ENCODE assay signal across 14 cellular contexts in genomic region chr22:32531228-32531627, GRCh38. TPM values are rescaled to one million over a fixed set of nuclear protein-coding genes. Genes with fewer than 3 reads are reported as not detected.
DNase-seq lines count a peak whose midpoint lies in the region; ATAC-seq, FAIRE-seq and TF ChIP-seq lines count a peak whose summit lies in the region.
"Had no signal": no experiment of that assay in that cellular context is flagged by ENCODE, and none has a peak within 500 bp of the region (broad histone marks: within the 10 kb centered on the region; RNA-seq: fewer than 3 reads in every experiment).

No MANE protein-coding gene starts in this region.

- H3K36me3 Mint-ChIP-seq in astrocyte (ENCODE audit: low read depth, unreplicated experiment) = no peaks in the 10 kb centered on the region
- no peaks in the 10 kb centered on the region for H3K36me3 Mint-ChIP-seq in osteocyte (ENCODE audit: unreplicated experiment)
- H3K36me3 Mint-ChIP-seq: CD4-positive, alpha-beta memory T cell had no signal

- no peaks in the 10 kb centered on the region for H4K20me1 ChIP-seq in astrocyte (ENCODE audit: insufficient read depth, low read length)

- intact Hi-C loops in right cardiac atrium (cut with DNase I) (loop anchor here (2.0 to 10.0 kb wide), 5 partner anchors 86 to 471 kb away; no protein-coding TSS in a partner anchor), upper lobe of right lung (cut with DNase I) (no loop called here), mucosa of descending colon (cut with DNase I, micrococcal nuclease) (loop anchor here in 1 of 2 donors (10.0 kb wide), 1 partner anchor 264 kb away; no protein-coding TSS in a partner anchor)

- FAIRE-seq in astrocyte (lab: Jason Lieb, UNC) = no peak

- WGBS in right cardiac atrium = 45% methylated on average over 7 of the region's 7 CpGs

- DNase-seq in astrocyte (ENCODE audit: low read depth) = peak; percentile 29
- peak in 1 of 3 donors; percentile 47 for DNase-seq in right cardiac atrium
- no peak for DNase-seq in osteocyte (ENCODE audit: extremely low spot score, unreplicated experiment)
- DNase-seq in upper lobe of right lung = no peak
- DNase-seq in mucosa of descending colon = no peak
- no peak for DNase-seq in NCI-H2081 (lab: John Stamatoyannopoulos, UW)
- DNase-seq: activated CD4-positive, alpha-beta T cell treated with anti-CD3 and anti-CD28 coated beads, Interleukin-2, amount 10 ng/mL, durations not matched to agents 7 days and 5 days; CD4-positive, alpha-beta memory T cell; NCI-H2081 treated with DMSO at 0.1 percent for 48 hours; stimulated activated CD4-positive, alpha-beta T cell treated with anti-CD3 and anti-CD28 coated beads, Interleukin-2, amount 100 ng/mL, for 24 hours; T-helper 9 cell had no signal

- H3K27ac Mint-ChIP-seq in astrocyte (ENCODE audit: unreplicated experiment) (peak overlapping the region; percentile 51), osteocyte (ENCODE audit: unreplicated experiment) (peak overlapping the region; percentile 65)
- H3K27ac Mint-ChIP-seq: activated T-helper 17 cell treated with anti-CD3 and anti-CD28 coated beads, Interleukin-2, amount 50 U/mL, for 72 hours had no signal

- H3K79me2 ChIP-seq in astrocyte (ENCODE audit: insufficient read depth, low read length) = no peaks in the 10 kb centered on the region

- H3K4me2 ChIP-seq in astrocyte (ENCODE audit: low read length) = peak overlapping the region; percentile 18

- no peaks in the 10 kb centered on the region for H3K36me3 ChIP-seq in astrocyte (ENCODE audit: insufficient read depth, low read length)
- H3K36me3 ChIP-seq in upper lobe of right lung = no peaks in the 10 kb centered on the region
- no peaks in the 10 kb centered on the region for H3K36me3 ChIP-seq in mucosa of descending colon (ENCODE audit: low read depth)
- H3K36me3 ChIP-seq: ascending aorta had no signal

- H3K9me3 ChIP-seq in astrocyte (ENCODE audit: insufficient read depth, low read depth, low read length) (no peaks in the 10 kb centered on the region), right cardiac atrium (ENCODE audit: control insufficient read depth, low read length) (no peaks in the 10 kb centered on the region), upper lobe of right lung (no peaks in the 10 kb centered on the region), mucosa of descending colon (no peaks in the 10 kb centered on the region)
- H3K9me3 ChIP-seq: ascending aorta had no signal

- no peak overlapping the region for H2AFZ ChIP-seq in astrocyte (ENCODE audit: low read depth, low read length)

- H3K9me3 Mint-ChIP-seq in astrocyte (ENCODE audit: unreplicated experiment) (no peaks in the 10 kb centered on the region), osteocyte (ENCODE audit: unreplicated experiment) (no peaks in the 10 kb centered on the region)
- H3K9me3 Mint-ChIP-seq: activated CD4-positive, alpha-beta T cell treated with anti-CD3 and anti-CD28 coated beads, Interleukin-2, amount 10 ng/mL, durations not matched to agents 7 days and 5 days; activated T-helper 17 cell treated with anti-CD3 and anti-CD28 coated beads, Interleukin-2, amount 50 U/mL, for 72 hours had no signal

- peaks cover 28% of the 10 kb centered on the region for H3K4me1 Mint-ChIP-seq in astrocyte (ENCODE audit: low read depth, unreplicated experiment)
- H3K4me1 Mint-ChIP-seq in osteocyte (ENCODE audit: unreplicated experiment) = peaks cover 40% of the 10 kb centered on the region
- H3K4me1 Mint-ChIP-seq: activated CD4-positive, alpha-beta T cell treated with anti-CD3 and anti-CD28 coated beads, Interleukin-2, amount 10 ng/mL, durations not matched to agents 7 days and 5 days; activated T-helper 17 cell treated with anti-CD3 and anti-CD28 coated beads, Interleukin-2, amount 50 U/mL, for 72 hours; CD4-positive, alpha-beta memory T cell had no signal

- no peaks in the 10 kb centered on the region for H3K27me3 ChIP-seq in astrocyte (ENCODE audit: insufficient read depth, low read length)
- no peaks in the 10 kb centered on the region for H3K27me3 ChIP-seq in right cardiac atrium (ENCODE audit: control insufficient read depth, insufficient read depth)
- H3K27me3 ChIP-seq in upper lobe of right lung = no peaks in the 10 kb centered on the region
- H3K27me3 ChIP-seq: ascending aorta had no signal

- H3K4me1 ChIP-seq in astrocyte (ENCODE audit: insufficient read depth, low read length) (peaks cover 26% of the 10 kb centered on the region), right cardiac atrium (ENCODE audit: control insufficient read depth, insufficient read depth, low read length) (peaks cover 21% of the 10 kb centered on the region), upper lobe of right lung (peaks cover 40% of the 10 kb centered on the region), mucosa of descending colon (ENCODE audit: low read depth) (peaks cover 16% of the 10 kb centered on the region)

- no peak overlapping the region for H3K27ac ChIP-seq in astrocyte (ENCODE audit: low read depth, low read length)
- peak overlapping the region; percentile 82 for H3K27ac ChIP-seq in right cardiac atrium (ENCODE audit: low read length)
- peak overlapping the region; percentile 71 for H3K27ac ChIP-seq in upper lobe of right lung

- H3K27me3 Mint-ChIP-seq in astrocyte (ENCODE audit: low read depth, unreplicated experiment) (peaks cover 3% of the 10 kb centered on the region), osteocyte (ENCODE audit: unreplicated experiment) (peaks cover 5% of the 10 kb centered on the region)
- H3K27me3 Mint-ChIP-seq: activated CD4-positive, alpha-beta T cell treated with anti-CD3 and anti-CD28 coated beads, Interleukin-2, amount 10 ng/mL, durations not matched to agents 7 days and 5 days had no signal

- ATAC-seq in right cardiac atrium = no peak
- ATAC-seq in upper lobe of right lung = no peak
- no peak for ATAC-seq in mucosa of descending colon
- no peak for ATAC-seq in esophagus mucosa
- ATAC-seq: activated T-helper 17 cell treated with anti-CD3 and anti-CD28 coated beads, Interleukin-2, amount 50 U/mL, for 72 hours had no signal

- H3K4me3 Mint-ChIP-seq in astrocyte (ENCODE audit: unreplicated experiment) (no peak overlapping the region), osteocyte (ENCODE audit: unreplicated experiment) (no peak overlapping the region)
- H3K4me3 Mint-ChIP-seq: activated CD4-positive, alpha-beta T cell treated with anti-CD3 and anti-CD28 coated beads, Interleukin-2, amount 10 ng/mL, durations not matched to agents 7 days and 5 days; activated T-helper 17 cell treated with anti-CD3 and anti-CD28 coated beads, Interleukin-2, amount 50 U/mL, for 72 hours; CD4-positive, alpha-beta memory T cell had no signal

- H3K4me3 ChIP-seq in astrocyte (ENCODE audit: insufficient read depth, low read depth, low read length) (no peak overlapping the region), right cardiac atrium (ENCODE audit: low read length) (no peak overlapping the region), upper lobe of right lung (no peak overlapping the region), mucosa of descending colon (no peak overlapping the region)
- H3K4me3 ChIP-seq: ascending aorta had no signal

- H3K9ac ChIP-seq in astrocyte (ENCODE audit: low read length) = no peak overlapping the region

- TF ChIP-seq CTCF in astrocyte (IDR thresholded peaks at IDR 0.05; ENCODE audit: insufficient read depth, low read depth, low read length) = no peak
- no peak for TF ChIP-seq CTCF in osteocyte (IDR thresholded peaks at IDR 0.05)
- TF ChIP-seq CTCF in upper lobe of right lung (IDR thresholded peaks at IDR 0.05) = no peak
- TF ChIP-seq CTCF in mucosa of descending colon (IDR thresholded peaks at IDR 0.05) = no peak

RNA-seq across cellular contexts. Expression of gene FBXO7, which starts 56.6 kb away (rescaled TPM):
- total RNA-seq in astrocyte = 85.2 and 85.9 TPM in 2 replicates
- total RNA-seq in right cardiac atrium = 10 to 100 TPM; 45.3 to 52.9 (median 49.3) TPM
- polyA plus RNA-seq in right cardiac atrium = 38.0 TPM
- total RNA-seq in osteocyte = 84.7 and 86.9 TPM in 2 replicates
- 96.4 TPM for total RNA-seq in upper lobe of right lung
- total RNA-seq in mucosa of descending colon = 10 to 100 TPM; 63.0 to 84.3 (median 71.5) TPM
- total RNA-seq in esophagus mucosa = 41.6 TPM
